ENCODE assay signal across 1 cellular context in the genomic region with DNA sequence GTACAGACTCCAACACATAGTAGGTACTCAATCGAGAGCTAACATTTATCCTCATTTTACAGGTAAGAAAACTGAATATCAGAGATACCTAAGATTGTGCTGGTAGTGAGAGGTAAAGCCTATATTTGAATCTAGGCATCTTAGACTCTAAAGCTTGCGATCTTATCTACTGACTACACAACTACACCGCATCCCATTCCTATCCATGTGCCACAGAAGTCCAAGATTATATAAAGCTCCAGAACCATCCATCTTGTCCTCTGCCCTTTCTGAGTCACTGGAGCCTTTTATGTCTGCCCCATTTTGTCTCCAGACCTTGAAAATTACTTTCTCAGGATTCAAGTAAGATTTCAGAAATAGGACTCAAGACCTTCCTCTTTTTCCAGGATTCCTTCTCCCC.
TF ChIP-seq lines count a peak whose summit lies in the region.

No MANE protein-coding gene starts in this region.

TF ChIP-seq in SK-N-SH, 30 proteins besides CTCF, POLR2A, EP300 and RAD21:
- no peak for TF ChIP-seq GABPA (IDR thresholded peaks at IDR 0.05; ENCODE audit: low read depth)
- TF ChIP-seq NRF1 (IDR thresholded peaks at IDR 0.05; ENCODE audit: low read depth, low read length) = no peak
- TF ChIP-seq, protein P1, sequence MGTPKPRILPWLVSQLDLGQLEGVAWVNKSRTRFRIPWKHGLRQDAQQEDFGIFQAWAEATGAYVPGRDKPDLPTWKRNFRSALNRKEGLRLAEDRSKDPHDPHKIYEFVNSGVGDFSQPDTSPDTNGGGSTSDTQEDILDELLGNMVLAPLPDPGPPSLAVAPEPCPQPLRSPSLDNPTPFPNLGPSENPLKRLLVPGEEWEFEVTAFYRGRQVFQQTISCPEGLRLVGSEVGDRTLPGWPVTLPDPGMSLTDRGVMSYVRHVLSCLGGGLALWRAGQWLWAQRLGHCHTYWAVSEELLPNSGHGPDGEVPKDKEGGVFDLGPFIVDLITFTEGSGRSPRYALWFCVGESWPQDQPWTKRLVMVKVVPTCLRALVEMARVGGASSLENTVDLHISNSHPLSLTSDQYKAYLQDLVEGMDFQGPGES (IDR thresholded peaks at IDR 0.05; ENCODE audit: low read depth, low read length) = no peak
- TF ChIP-seq, protein P2, sequence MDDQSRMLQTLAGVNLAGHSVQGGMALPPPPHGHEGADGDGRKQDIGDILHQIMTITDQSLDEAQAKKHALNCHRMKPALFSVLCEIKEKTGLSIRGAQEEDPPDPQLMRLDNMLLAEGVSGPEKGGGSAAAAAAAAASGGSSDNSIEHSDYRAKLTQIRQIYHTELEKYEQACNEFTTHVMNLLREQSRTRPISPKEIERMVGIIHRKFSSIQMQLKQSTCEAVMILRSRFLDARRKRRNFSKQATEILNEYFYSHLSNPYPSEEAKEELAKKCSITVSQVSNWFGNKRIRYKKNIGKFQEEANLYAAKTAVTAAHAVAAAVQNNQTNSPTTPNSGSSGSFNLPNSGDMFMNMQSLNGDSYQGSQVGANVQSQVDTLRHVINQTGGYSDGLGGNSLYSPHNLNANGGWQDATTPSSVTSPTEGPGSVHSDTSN (IDR thresholded peaks at IDR 0.05) = no peak
- TF ChIP-seq NFIC (IDR thresholded peaks at IDR 0.05; ENCODE audit: borderline replicate concordance) = no peak
- TF ChIP-seq FOXM1 (IDR thresholded peaks at IDR 0.05; ENCODE audit: low read depth) = no peak
